In genomic region chr15:94199725-94200124, GRCh38 we compare ENCODE assay signal across 22 cellular contexts. TPM values are rescaled to one million over a fixed set of nuclear protein-coding genes. Genes with fewer than 3 reads are reported as not detected.
DNase-seq lines count a peak whose midpoint lies in the region; TF ChIP-seq lines count a peak whose summit lies in the region.
"Had no signal": no experiment of that assay in that cellular context is flagged by ENCODE, and none has a peak within 500 bp of the region (broad histone marks: within the 10 kb centered on the region; RNA-seq: fewer than 3 reads in every experiment).

No MANE protein-coding gene starts in this region.

- H3K4me1 Mint-ChIP-seq in Calu3 (ENCODE audit: low read depth, unreplicated experiment) = peaks cover 10% of the 10 kb centered on the region
- H3K4me1 Mint-ChIP-seq: CD8-positive, alpha-beta memory T cell had no signal

- peak overlapping the region; percentile 16 to 71 for H3K18ac ChIP-seq in mesenchymal stem cell (ENCODE audit: low read depth in 1 of 2, low read length in 2 of 2)

- peak overlapping the region; percentile 28 for H3K27ac Mint-ChIP-seq in Calu3 (ENCODE audit: unreplicated experiment)
- H3K27ac Mint-ChIP-seq: CD14-positive monocyte; CD4-positive, alpha-beta T cell; H9 had no signal

- WGBS in mesenchymal stem cell = 97% methylated on average over 2 of the region's 3 CpGs
- WGBS in smooth muscle cell (ENCODE audit: low lambda C conversion rate) = 89% methylated on average over 3 of the region's 3 CpGs

- H3K4me3 ChIP-seq in OCI-LY7 (ENCODE audit: low read depth, low read length, poor library complexity, severe bottlenecking) (no peak overlapping the region), mesenchymal stem cell (ENCODE audit: insufficient read depth in 1 of 2, low read depth in 1 of 2, low read length in 2 of 2) (no peak overlapping the region), smooth muscle cell (no peak overlapping the region), colonic mucosa (no peak overlapping the region)
- H3K4me3 ChIP-seq: A549; BLaER1 treated with 17β-estradiol and CSF1 and Interleukin-3, amounts not matched to agents 10 nM and 100 nM; GM23248 had no signal

- H3K4me2 ChIP-seq in OCI-LY7 (ENCODE audit: low read length) (no peak overlapping the region), mesenchymal stem cell (ENCODE audit: low read length, poor library complexity, severe bottlenecking) (no peak overlapping the region), smooth muscle cell (no peak overlapping the region)
- H3K4me2 ChIP-seq: A549; BLaER1 treated with 17β-estradiol and CSF1 and Interleukin-3, amounts not matched to agents 10 nM and 100 nM had no signal

- H2BK12ac ChIP-seq in mesenchymal stem cell (ENCODE audit: low read length in 2 of 2) = peak overlapping the region in 1 of 2 experiments; percentile 42

- 0 out of 2 replicates have a peak overlapping the region, but pooled peaks have one; percentile 4 for H2AFZ ChIP-seq in OCI-LY7 (ENCODE audit: low read length)
- H2AFZ ChIP-seq in mesenchymal stem cell (ENCODE audit: low read depth, low read length) = no peak overlapping the region
- peak overlapping the region; percentile 34 for H2AFZ ChIP-seq in smooth muscle cell (ENCODE audit: low read depth)
- H2AFZ ChIP-seq: GM23248 had no signal

- H3F3A ChIP-seq in smooth muscle cell (ENCODE audit: low read depth) = no peaks in the 10 kb centered on the region

- H3K4ac ChIP-seq in mesenchymal stem cell (ENCODE audit: low read depth in 1 of 2, low read length in 2 of 2) = peak overlapping the region in 1 of 2 experiments; percentile 77

- no peak overlapping the region for H3K4me3 Mint-ChIP-seq in Calu3 (ENCODE audit: low read depth, unreplicated experiment)
- H3K4me3 Mint-ChIP-seq: CD14-positive monocyte; CD4-positive, alpha-beta T cell; CD8-positive, alpha-beta memory T cell; H9 had no signal

- CTCF ChIA-PET in Calu3 (lab: Charles Lee) = interaction anchor here (0.6 to 1.1 kb wide), 4 partner anchors 17 to 89 kb away, joined by 3 to 6 read pairs (median 3); partner anchors contain the start of gene MCTP2
- CTCF ChIA-PET in OCI-LY7 (lab: Charles Lee; ENCODE audit: unreplicated experiment) = no interaction called here

- H3K79me2 ChIP-seq in OCI-LY7 (ENCODE audit: insufficient read depth, low read depth, low read length) (no peaks in the 10 kb centered on the region), smooth muscle cell (ENCODE audit: low read depth) (no peaks in the 10 kb centered on the region)

- H3K36me3 ChIP-seq in OCI-LY7 (ENCODE audit: insufficient read depth, low read length) (no peaks in the 10 kb centered on the region), mesenchymal stem cell (ENCODE audit: control insufficient read depth in 1 of 2, insufficient read depth in 2 of 2, low read depth in 1 of 2, low read length in 2 of 2) (no peaks in the 10 kb centered on the region), smooth muscle cell (ENCODE audit: low read depth) (no peaks in the 10 kb centered on the region), colonic mucosa (no peaks in the 10 kb centered on the region)
- H3K36me3 ChIP-seq: BE2C; BLaER1 treated with 17β-estradiol and CSF1 and Interleukin-3, amounts not matched to agents 10 nM and 100 nM had no signal

- H2AK5ac ChIP-seq in mesenchymal stem cell (ENCODE audit: low read length, severe bottlenecking) = no peak overlapping the region

- no peak overlapping the region for H3K27ac ChIP-seq in OCI-LY7 (ENCODE audit: low read depth, low read length, poor library complexity, severe bottlenecking)
- no peak overlapping the region for H3K27ac ChIP-seq in mesenchymal stem cell (ENCODE audit: low read length, poor library complexity, severe bottlenecking)
- no peak overlapping the region for H3K27ac ChIP-seq in smooth muscle cell (ENCODE audit: low read depth)
- H3K27ac ChIP-seq in colonic mucosa = no peak overlapping the region
- H3K27ac ChIP-seq: A549; BLaER1 treated with 17β-estradiol and CSF1 and Interleukin-3, amounts not matched to agents 10 nM and 100 nM; GM23248 had no signal

- no peaks in the 10 kb centered on the region for H3K9me2 ChIP-seq in OCI-LY7 (ENCODE audit: insufficient read depth, low read length)

- H3K79me1 ChIP-seq in mesenchymal stem cell (replicated peaks; ENCODE audit: low read length, poor library complexity, severe bottlenecking) = no peaks in the 10 kb centered on the region

- no peak overlapping the region for H4K8ac ChIP-seq in mesenchymal stem cell (ENCODE audit: low read length)

- BruUV-seq in Calu3 (replicated peaks; lab: Mats Ljungman, UMichigan) (no TSS peak), OCI-LY7 (replicated peaks; lab: Mats Ljungman, UMichigan) (no TSS peak)

- H3K14ac ChIP-seq in mesenchymal stem cell (ENCODE audit: low read length in 2 of 2) = no peak overlapping the region

- H2BK120ac ChIP-seq in mesenchymal stem cell (ENCODE audit: low read depth, low read length) = peak overlapping the region; percentile 44

- H3K9ac ChIP-seq in mesenchymal stem cell (ENCODE audit: low read length) (no peak overlapping the region), smooth muscle cell (ENCODE audit: low read depth) (no peak overlapping the region), colonic mucosa (ENCODE audit: low read depth in 2 of 2, low read length in 2 of 2) (no peak overlapping the region)
- H3K9ac ChIP-seq: BLaER1 treated with 17β-estradiol and CSF1 and Interleukin-3, amounts not matched to agents 10 nM and 100 nM; GM23248 had no signal

- H3K27me3 Mint-ChIP-seq in Calu3 (ENCODE audit: unreplicated experiment) = no peaks in the 10 kb centered on the region

- DNase-seq in Calu3 = no peak
- no peak for DNase-seq in OCI-LY7 (ENCODE audit: low spot score)
- no peak for DNase-seq in mesenchymal stem cell
- DNase-seq in smooth muscle cell (lab: John Stamatoyannopoulos, UW; ENCODE audit: unreplicated experiment) = no peak
- DNase-seq in activated effector memory CD4-positive, alpha-beta T cell treated with anti-CD3 and anti-CD28 coated beads, Interleukin-2, amount 50 U/mL, for 16 hours = no peak
- DNase-seq in NCI-H187 (lab: John Stamatoyannopoulos, UW) = no peak
- DNase-seq in colonic mucosa = no peak
- DNase-seq: 8988T; ACHN; AML-193; BE2C; CD4-positive, alpha-beta T cell; CD8-positive, alpha-beta memory T cell; DMS53; DMS79 treated with DMSO at 0.1 percent for 48 hours; GF-D8; GM23248; H9 had no signal

- no peaks in the 10 kb centered on the region for H3K36me3 Mint-ChIP-seq in Calu3 (ENCODE audit: insufficient read depth, unreplicated experiment)
- H3K36me3 Mint-ChIP-seq: CD14-positive monocyte had no signal

- no peak overlapping the region for H2BK15ac ChIP-seq in mesenchymal stem cell (ENCODE audit: low read depth, poor library complexity, severe bottlenecking)

- H3K4me1 ChIP-seq in OCI-LY7 (ENCODE audit: insufficient read depth, low read length, poor library complexity, severe bottlenecking) (no peaks in the 10 kb centered on the region), mesenchymal stem cell (ENCODE audit: control insufficient read depth, insufficient read depth, low read depth, low read length) (peaks cover 2% of the 10 kb centered on the region), smooth muscle cell (ENCODE audit: low read depth) (no peaks in the 10 kb centered on the region), colonic mucosa (no peaks in the 10 kb centered on the region)
- H3K4me1 ChIP-seq: A549, BE2C had no signal

- H3K27me3 ChIP-seq in mesenchymal stem cell (ENCODE audit: control insufficient read depth in 1 of 2, insufficient read depth in 1 of 2, low read length in 2 of 2) (no peaks in the 10 kb centered on the region), smooth muscle cell (ENCODE audit: low read depth) (no peaks in the 10 kb centered on the region), colonic mucosa (no peaks in the 10 kb centered on the region)
- H3K27me3 ChIP-seq: BE2C had no signal

- H3K23ac ChIP-seq in mesenchymal stem cell (ENCODE audit: low read length in 2 of 2) = no peak overlapping the region

- TF ChIP-seq CTCF in Calu3 (IDR thresholded peaks at IDR 0.05; ENCODE audit: unreplicated experiment) (no peak), OCI-LY7 (conservative IDR thresholded peaks at IDR 0.05; ENCODE audit: low read length) (no peak), smooth muscle cell (IDR thresholded peaks at IDR 0.05; ENCODE audit: borderline replicate concordance, insufficient read depth, poor library complexity, severe bottlenecking) (no peak), colonic mucosa (IDR thresholded peaks at IDR 0.05) (no peak)

- H2BK5ac ChIP-seq in mesenchymal stem cell (ENCODE audit: low read depth, low read length, poor library complexity, severe bottlenecking) = no peak overlapping the region

- no peaks in the 10 kb centered on the region for H3K9me3 ChIP-seq in OCI-LY7 (ENCODE audit: low read length)
- no peaks in the 10 kb centered on the region for H3K9me3 ChIP-seq in mesenchymal stem cell (ENCODE audit: control insufficient read depth, low read length)
- H3K9me3 ChIP-seq in smooth muscle cell (replicated peaks; ENCODE audit: low read depth) = no peaks in the 10 kb centered on the region
- no peaks in the 10 kb centered on the region for H3K9me3 ChIP-seq in colonic mucosa
- H3K9me3 ChIP-seq: A549; BE2C; BLaER1 treated with 17β-estradiol and CSF1 and Interleukin-3, amounts not matched to agents 10 nM and 100 nM had no signal

- intact Hi-C loops in Calu3 (cut with micrococcal nuclease; ENCODE audit: unreplicated experiment) (loop anchor here (2.0 kb wide), 1 partner anchor 31 kb away; the partner anchor contains the start of gene MCTP2), OCI-LY7 (cut with micrococcal nuclease; ENCODE audit: unreplicated experiment) (no loop called here), colonic mucosa (cut with DNase I) (no loop called here)

- no peak overlapping the region for H4K91ac ChIP-seq in mesenchymal stem cell (ENCODE audit: low read length)

- POLR2A ChIA-PET in OCI-LY7 (lab: Charles Lee) = interaction anchor here (1.0 kb wide), 1 partner anchor 30 kb away, joined by 3 read pairs; no protein-coding TSS in a partner anchor

- H3K9me3 Mint-ChIP-seq in Calu3 (ENCODE audit: low read depth, unreplicated experiment) = no peaks in the 10 kb centered on the region
- H3K9me3 Mint-ChIP-seq: CD4-positive, alpha-beta T cell; CD8-positive, alpha-beta memory T cell; H9 had no signal

- H4K20me1 ChIP-seq in OCI-LY7 (ENCODE audit: insufficient read depth, low read length) (no peaks in the 10 kb centered on the region), smooth muscle cell (ENCODE audit: low read depth) (no peaks in the 10 kb centered on the region)
- H4K20me1 ChIP-seq: BLaER1 treated with 17β-estradiol and CSF1 and Interleukin-3, amounts not matched to agents 10 nM and 100 nM had no signal

RNA-seq across cellular contexts. Expression of gene MCTP2, which starts 31.6 kb away (rescaled TPM):
- total RNA-seq in Calu3 (2022) (30.1 and 40.5 TPM in 2 replicates), OCI-LY7 (2022) (90.6 and 91.6 TPM in 2 replicates), smooth muscle cell (32.1 and 59.8 TPM in 2 replicates), colonic mucosa (10 to 100 TPM; 56.4 to 88.3 TPM)
- 73.2 and 75.0 TPM in 2 replicates for total RNA-seq in OCI-LY7 (2014; rRNA removed; shearing (Covaris generic))
- 37.6 TPM for polyA plus RNA-seq in mesenchymal stem cell (2013, experiment 1 of 2)
- 36.4 TPM for polyA plus RNA-seq in mesenchymal stem cell (2013, experiment 2 of 2)
- 9.9 and 12.1 TPM in 2 replicates for polyA plus RNA-seq in smooth muscle cell
- total RNA-seq: G401 had no signal
- polyA plus RNA-seq: A549 had no signal
